ENCODE assay signal across 10 cellular contexts in the genomic region with DNA sequence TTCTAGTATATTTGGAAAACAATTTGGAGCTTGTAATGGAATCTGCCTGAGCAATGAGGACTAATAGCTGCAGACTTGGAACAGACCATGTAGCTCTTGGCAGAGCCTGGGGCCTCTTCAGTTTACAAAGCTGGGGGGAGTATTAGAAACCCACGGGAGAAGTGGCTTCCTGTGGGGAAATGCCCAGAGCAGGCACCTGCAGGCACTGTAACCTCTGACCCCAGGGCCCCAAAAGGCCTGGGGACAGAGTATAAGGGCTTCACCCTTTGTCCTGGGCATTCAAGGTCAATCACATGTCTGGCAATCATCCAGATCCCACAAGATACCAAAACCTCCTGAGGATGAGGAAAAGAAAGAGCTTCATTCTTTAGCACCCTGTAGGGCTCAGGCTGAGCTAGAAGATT. TPM values are rescaled to one million over a fixed set of nuclear protein-coding genes. Genes with fewer than 3 reads are reported as not detected.
DNase-seq lines count a peak whose midpoint lies in the region; ATAC-seq lines count a peak whose summit lies in the region.
"Had no signal": no experiment of that assay in that cellular context is flagged by ENCODE, and none has a peak within 500 bp of the region (broad histone marks: within the 10 kb centered on the region; RNA-seq: fewer than 3 reads in every experiment).

No MANE protein-coding gene starts in this region.

- H3K4me3 Mint-ChIP-seq in activated naive CD8-positive, alpha-beta T cell treated with anti-CD3 and anti-CD28 coated beads for 36 hours = no peak overlapping the region
- no peak overlapping the region for H3K4me3 Mint-ChIP-seq in activated naive CD8-positive, alpha-beta T cell treated with anti-CD3 and anti-CD28 coated beads, Interleukin-2, amount 50 U/mL, for 24 hours
- H3K4me3 Mint-ChIP-seq in activated T-helper 17 cell treated with anti-CD3 and anti-CD28 coated beads, Interleukin-2, amount 50 U/mL, for 72 hours = no peak overlapping the region

- H3K4me1 Mint-ChIP-seq in activated naive CD8-positive, alpha-beta T cell treated with anti-CD3 and anti-CD28 coated beads for 36 hours = peaks cover 34% of the 10 kb centered on the region
- H3K4me1 Mint-ChIP-seq in activated naive CD8-positive, alpha-beta T cell treated with anti-CD3 and anti-CD28 coated beads, Interleukin-2, amount 50 U/mL, for 24 hours = peaks cover 35% of the 10 kb centered on the region
- peaks cover 5% of the 10 kb centered on the region for H3K4me1 Mint-ChIP-seq in activated T-helper 17 cell treated with anti-CD3 and anti-CD28 coated beads, Interleukin-2, amount 50 U/mL, for 72 hours

- H3K27me3 ChIP-seq in muscle layer of colon (ENCODE audit: control insufficient read depth in 1 of 2, insufficient read depth in 2 of 2, low read length in 2 of 2) = no peaks in the 10 kb centered on the region

- H3K36me3 Mint-ChIP-seq in activated naive CD8-positive, alpha-beta T cell treated with anti-CD3 and anti-CD28 coated beads for 36 hours = peaks cover 1% of the 10 kb centered on the region
- no peaks in the 10 kb centered on the region for H3K36me3 Mint-ChIP-seq in activated naive CD8-positive, alpha-beta T cell treated with anti-CD3 and anti-CD28 coated beads, Interleukin-2, amount 50 U/mL, for 24 hours (ENCODE audit: low read depth)
- H3K36me3 Mint-ChIP-seq in activated T-helper 17 cell treated with anti-CD3 and anti-CD28 coated beads, Interleukin-2, amount 50 U/mL, for 72 hours (ENCODE audit: low read depth) = no peaks in the 10 kb centered on the region

- H3K27ac ChIP-seq in muscle layer of colon (ENCODE audit: low read depth, low read length) = peak overlapping the region; percentile 92

- H3K27ac Mint-ChIP-seq in activated naive CD8-positive, alpha-beta T cell treated with anti-CD3 and anti-CD28 coated beads for 36 hours = peak overlapping the region; percentile 9
- H3K27ac Mint-ChIP-seq in activated naive CD8-positive, alpha-beta T cell treated with anti-CD3 and anti-CD28 coated beads, Interleukin-2, amount 50 U/mL, for 24 hours = no peak overlapping the region
- H3K27ac Mint-ChIP-seq in activated T-helper 17 cell treated with anti-CD3 and anti-CD28 coated beads, Interleukin-2, amount 50 U/mL, for 72 hours = no peak overlapping the region

- peak overlapping the region in 1 of 2 donors; percentile 1 for H3K4me3 ChIP-seq in muscle layer of colon (ENCODE audit: low read depth in 1 of 2, low read length in 2 of 2)

- H3K9ac ChIP-seq in muscle layer of colon (ENCODE audit: low read length) = no peak overlapping the region

- ATAC-seq in activated naive CD8-positive, alpha-beta T cell treated with anti-CD3 and anti-CD28 coated beads, Interleukin-2, amount 50 U/mL, for 24 hours = no peak
- ATAC-seq in esophagus mucosa = peak; percentile 29
- no peak for ATAC-seq in HG02759 (IDR thresholded peaks at IDR 0.05; ENCODE audit: unreplicated experiment)
- no peak for ATAC-seq in activated T-helper 17 cell treated with anti-CD3 and anti-CD28 coated beads, Interleukin-2, amount 50 U/mL, for 72 hours (replicated peaks)

- DNase-seq in activated naive CD8-positive, alpha-beta T cell treated with anti-CD3 and anti-CD28 coated beads for 36 hours = no peak
- no peak for DNase-seq in activated naive CD8-positive, alpha-beta T cell treated with anti-CD3 and anti-CD28 coated beads, Interleukin-2, amount 50 U/mL, for 24 hours
- no peak for DNase-seq in NCI-H69 (lab: John Stamatoyannopoulos, UW)
- no peak for DNase-seq in effector CD8-positive, alpha-beta T cell (lab: John Stamatoyannopoulos, UW)
- DNase-seq: ACHN; activated CD4-positive, CD25-positive, alpha-beta regulatory T cell had no signal

- no peaks in the 10 kb centered on the region for H3K9me3 Mint-ChIP-seq in activated naive CD8-positive, alpha-beta T cell treated with anti-CD3 and anti-CD28 coated beads for 36 hours
- no peaks in the 10 kb centered on the region for H3K9me3 Mint-ChIP-seq in activated naive CD8-positive, alpha-beta T cell treated with anti-CD3 and anti-CD28 coated beads, Interleukin-2, amount 50 U/mL, for 24 hours
- no peaks in the 10 kb centered on the region for H3K9me3 Mint-ChIP-seq in activated T-helper 17 cell treated with anti-CD3 and anti-CD28 coated beads, Interleukin-2, amount 50 U/mL, for 72 hours

- H3K36me3 ChIP-seq in muscle layer of colon (ENCODE audit: insufficient read depth, low read length) = no peaks in the 10 kb centered on the region

- H3K9me3 ChIP-seq in muscle layer of colon (ENCODE audit: low read length) = no peaks in the 10 kb centered on the region

- H3K4me1 ChIP-seq in muscle layer of colon (ENCODE audit: insufficient read depth, low read length) = peaks cover 62% of the 10 kb centered on the region

- H3K27me3 Mint-ChIP-seq in activated naive CD8-positive, alpha-beta T cell treated with anti-CD3 and anti-CD28 coated beads for 36 hours = no peaks in the 10 kb centered on the region
- H3K27me3 Mint-ChIP-seq in activated naive CD8-positive, alpha-beta T cell treated with anti-CD3 and anti-CD28 coated beads, Interleukin-2, amount 50 U/mL, for 24 hours = no peaks in the 10 kb centered on the region
- H3K27me3 Mint-ChIP-seq in activated T-helper 17 cell treated with anti-CD3 and anti-CD28 coated beads, Interleukin-2, amount 50 U/mL, for 72 hours = no peaks in the 10 kb centered on the region

RNA-seq across cellular contexts. Expression of a gene that starts 19.4 kb away (rescaled TPM):
- total RNA-seq in activated naive CD8-positive, alpha-beta T cell treated with anti-CD3 and anti-CD28 coated beads for 36 hours = 1 to 10 TPM; 8.8 to 9.2 TPM
- 11.3 TPM for total RNA-seq in esophagus mucosa
- 10 to 100 TPM in 1 of 2 donors, 1 to 10 TPM in 1; 4.4 to 11.9 TPM for total RNA-seq in activated T-helper 17 cell treated with anti-CD3 and anti-CD28 coated beads, Interleukin-2, amount 50 U/mL, for 72 hours

RNA-seq across cellular contexts. Expression of a gene that starts 49.7 kb away (rescaled TPM):
- total RNA-seq in activated naive CD8-positive, alpha-beta T cell treated with anti-CD3 and anti-CD28 coated beads for 36 hours = 10 to 100 TPM; 25.6 to 27.0 TPM
- 21.8 TPM for total RNA-seq in esophagus mucosa
- 10 to 100 TPM; 30.4 to 32.5 TPM for total RNA-seq in activated T-helper 17 cell treated with anti-CD3 and anti-CD28 coated beads, Interleukin-2, amount 50 U/mL, for 72 hours
